In genomic region chr1:10170362-10170665, GRCh38 we compare ENCODE assay signal across 1 cellular context.
TF ChIP-seq lines count a peak whose summit lies in the region.

No MANE protein-coding gene starts in this region.

TF ChIP-seq in GM23338, 12 proteins besides CTCF, POLR2A, EP300 and RAD21 (continued from another document):
- TF ChIP-seq ZNF462 (CRISPR knock-in tag; IDR thresholded peaks at IDR 0.05) (no peak), POLR2AphosphoS5 (IDR thresholded peaks at IDR 0.05; ENCODE audit: low read depth) (no peak), ZNF331 (CRISPR knock-in tag; IDR thresholded peaks at IDR 0.05; ENCODE audit: low read depth) (no peak), CREB1 (CRISPR knock-in tag; IDR thresholded peaks at IDR 0.05; ENCODE audit: low read depth) (no peak), REST (IDR thresholded peaks at IDR 0.05; ENCODE audit: unreplicated experiment) (no peak)
